In genomic region chr1:108327534-108328462, GRCh38 we compare ENCODE assay signal across 13 cellular contexts.
DNase-seq lines count a peak whose midpoint lies in the region; TF ChIP-seq lines count a peak whose summit lies in the region.
"Had no signal": no experiment of that assay in that cellular context is flagged by ENCODE, and none has a peak within 500 bp of the region (broad histone marks: within the 10 kb centered on the region; RNA-seq: fewer than 3 reads in every experiment).

No MANE protein-coding gene starts in this region.

- no peaks in the 10 kb centered on the region for H3K36me3 ChIP-seq in breast epithelium
- H3K36me3 ChIP-seq in NT2/D1 (ENCODE audit: insufficient read depth, insufficient read length, low read length): no peaks in the 10 kb centered on the region
- H3K36me3 ChIP-seq in vagina: no peaks in the 10 kb centered on the region
- H3K36me3 ChIP-seq: adrenal gland had no signal

- DNase-seq in MCF 10A (ENCODE audit: unreplicated experiment) (peak; percentile 20), breast epithelium (ENCODE audit: low spot score in 2 of 2) (no peak), NT2/D1 (ENCODE audit: low read depth, low spot score) (peak; percentile 18), epithelial cell of proximal tubule (ENCODE audit: low read depth) (no peak), vagina (ENCODE audit: extremely low spot score in 2 of 2) (no peak), activated gamma-delta T cell treated with Interleukin-2 at 50 U/mL for 16 hours (no peak)
- no peak for DNase-seq in activated T-helper 1 cell treated with anti-CD3 and anti-CD28 coated beads, Interleukin-12 subunit alpha, Interleukin-12 subunit beta, Interleukin-2, Interleukin-4 antibody, amounts not matched to agents 30 ng/mL and 10 ng/mL and 1 ng/mL, durations not matched to agents 14 hours and 24 hours and 36 hours (ENCODE audit: low spot score)
- DNase-seq in activated effector memory CD4-positive, alpha-beta T cell treated with anti-CD3 and anti-CD28 coated beads, Interleukin-2, amount 50 U/mL, for 16 hours: no peak
- DNase-seq: activated CD8-positive, alpha-beta memory T cell treated with anti-CD3 and anti-CD28 coated beads, Interleukin-2, amount 10 ng/mL, durations not matched to agents 7 days and 5 days; adrenal gland; dermis blood vessel endothelial cell; foreskin keratinocyte; NCI-H2107 had no signal

- CTCF ChIA-PET in MCF 10A (lab: Yijun Ruan, JAX): no interaction called here

- no peaks in the 10 kb centered on the region for H3K27me3 ChIP-seq in breast epithelium
- no peaks in the 10 kb centered on the region for H3K27me3 ChIP-seq in NT2/D1 (ENCODE audit: insufficient read depth, insufficient read length)
- H3K27me3 ChIP-seq in vagina: no peaks in the 10 kb centered on the region
- H3K27me3 ChIP-seq: adrenal gland, foreskin keratinocyte had no signal

- H3K9me3 Mint-ChIP-seq in MCF 10A (ENCODE audit: unreplicated experiment): peaks cover 7% of the 10 kb centered on the region
- no peaks in the 10 kb centered on the region for H3K9me3 Mint-ChIP-seq in activated T-helper 1 cell treated with anti-CD3 and anti-CD28 coated beads, Interleukin-12 subunit alpha, Interleukin-12 subunit beta, Interleukin-2, Interleukin-4 antibody, amounts not matched to agents 30 ng/mL and 10 ng/mL and 1 ng/mL, durations not matched to agents 14 hours and 24 hours and 36 hours

- H3K9me3 ChIP-seq in breast epithelium (peaks cover 0 to 6% of the 10 kb centered on the region in 2 donors), NT2/D1 (ENCODE audit: insufficient read depth, low read length) (no peaks in the 10 kb centered on the region), vagina (no peaks in the 10 kb centered on the region)
- H3K9me3 ChIP-seq: adrenal gland had no signal

- intact Hi-C loops in MCF 10A (cut with micrococcal nuclease) (no loop called here), breast epithelium (cut with DNase I; ENCODE audit: low total_unique reads) (no loop called here), vagina (cut with DNase I) (no loop called here)
- intact Hi-C loops in activated T-helper 1 cell treated with anti-CD3 and anti-CD28 coated beads, Interleukin-12 subunit alpha, Interleukin-12 subunit beta, Interleukin-2, Interleukin-4 antibody, amounts not matched to agents 30 ng/mL and 10 ng/mL and 1 ng/mL, durations not matched to agents 14 hours and 24 hours and 36 hours (cut with micrococcal nuclease): no loop called here

- H3K4me1 Mint-ChIP-seq in MCF 10A (ENCODE audit: insufficient read depth, unreplicated experiment): no peaks in the 10 kb centered on the region
- no peaks in the 10 kb centered on the region for H3K4me1 Mint-ChIP-seq in activated T-helper 1 cell treated with anti-CD3 and anti-CD28 coated beads, Interleukin-12 subunit alpha, Interleukin-12 subunit beta, Interleukin-2, Interleukin-4 antibody, amounts not matched to agents 30 ng/mL and 10 ng/mL and 1 ng/mL, durations not matched to agents 14 hours and 24 hours and 36 hours (ENCODE audit: low read depth)
- H3K4me1 Mint-ChIP-seq: activated CD8-positive, alpha-beta memory T cell treated with anti-CD3 and anti-CD28 coated beads, Interleukin-2, amount 10 ng/mL, durations not matched to agents 7 days and 5 days had no signal

- no peak overlapping the region for H3K27ac Mint-ChIP-seq in MCF 10A (ENCODE audit: low read depth, unreplicated experiment)
- no peak overlapping the region for H3K27ac Mint-ChIP-seq in activated T-helper 1 cell treated with anti-CD3 and anti-CD28 coated beads, Interleukin-12 subunit alpha, Interleukin-12 subunit beta, Interleukin-2, Interleukin-4 antibody, amounts not matched to agents 30 ng/mL and 10 ng/mL and 1 ng/mL, durations not matched to agents 14 hours and 24 hours and 36 hours
- H3K27ac Mint-ChIP-seq: activated CD8-positive, alpha-beta memory T cell treated with anti-CD3 and anti-CD28 coated beads, Interleukin-2, amount 10 ng/mL, durations not matched to agents 7 days and 5 days had no signal

- H3K9ac ChIP-seq in NT2/D1 (ENCODE audit: insufficient read length, low read depth): no peak overlapping the region

- BruUV-seq in MCF 10A (replicated peaks; lab: Mats Ljungman, UMichigan): no TSS peak

- no peak for TF ChIP-seq POLR2A in breast epithelium (IDR thresholded peaks at IDR 0.05)
- no peak for TF ChIP-seq POLR2A in vagina (IDR thresholded peaks at IDR 0.05)

- H3K4me3 Mint-ChIP-seq in MCF 10A (ENCODE audit: unreplicated experiment): no peak overlapping the region
- no peak overlapping the region for H3K4me3 Mint-ChIP-seq in activated T-helper 1 cell treated with anti-CD3 and anti-CD28 coated beads, Interleukin-12 subunit alpha, Interleukin-12 subunit beta, Interleukin-2, Interleukin-4 antibody, amounts not matched to agents 30 ng/mL and 10 ng/mL and 1 ng/mL, durations not matched to agents 14 hours and 24 hours and 36 hours
- H3K4me3 Mint-ChIP-seq: activated CD8-positive, alpha-beta memory T cell treated with anti-CD3 and anti-CD28 coated beads, Interleukin-2, amount 10 ng/mL, durations not matched to agents 7 days and 5 days had no signal

- POLR2A ChIA-PET in MCF 10A (lab: Yijun Ruan, JAX): no interaction called here

- H3K36me3 Mint-ChIP-seq in MCF 10A (ENCODE audit: insufficient read depth, unreplicated experiment): no peaks in the 10 kb centered on the region
- no peaks in the 10 kb centered on the region for H3K36me3 Mint-ChIP-seq in activated T-helper 1 cell treated with anti-CD3 and anti-CD28 coated beads, Interleukin-12 subunit alpha, Interleukin-12 subunit beta, Interleukin-2, Interleukin-4 antibody, amounts not matched to agents 30 ng/mL and 10 ng/mL and 1 ng/mL, durations not matched to agents 14 hours and 24 hours and 36 hours (ENCODE audit: low read depth)
- H3K36me3 Mint-ChIP-seq: activated CD8-positive, alpha-beta memory T cell treated with anti-CD3 and anti-CD28 coated beads, Interleukin-2, amount 10 ng/mL, durations not matched to agents 7 days and 5 days had no signal

- H3K27ac ChIP-seq in breast epithelium: no peak overlapping the region
- no peak overlapping the region for H3K27ac ChIP-seq in vagina
- H3K27ac ChIP-seq: adrenal gland, foreskin keratinocyte had no signal

- H3K27me3 Mint-ChIP-seq in MCF 10A (ENCODE audit: insufficient read depth, unreplicated experiment): peaks cover 44% of the 10 kb centered on the region
- peaks cover 6% of the 10 kb centered on the region for H3K27me3 Mint-ChIP-seq in activated T-helper 1 cell treated with anti-CD3 and anti-CD28 coated beads, Interleukin-12 subunit alpha, Interleukin-12 subunit beta, Interleukin-2, Interleukin-4 antibody, amounts not matched to agents 30 ng/mL and 10 ng/mL and 1 ng/mL, durations not matched to agents 14 hours and 24 hours and 36 hours (ENCODE audit: insufficient read depth)

- H3K4me1 ChIP-seq in breast epithelium: no peaks in the 10 kb centered on the region
- no peaks in the 10 kb centered on the region for H3K4me1 ChIP-seq in NT2/D1 (ENCODE audit: insufficient read depth, insufficient read length)
- H3K4me1 ChIP-seq in vagina: no peaks in the 10 kb centered on the region
- H3K4me1 ChIP-seq: adrenal gland, foreskin keratinocyte had no signal

- H3K4me3 ChIP-seq in breast epithelium: no peak overlapping the region
- H3K4me3 ChIP-seq in NT2/D1 (ENCODE audit: insufficient read length, low read depth): no peak overlapping the region
- H3K4me3 ChIP-seq in epithelial cell of proximal tubule (ENCODE audit: low read depth, low read length): no peak overlapping the region
- no peak overlapping the region for H3K4me3 ChIP-seq in vagina
- H3K4me3 ChIP-seq: adrenal gland had no signal

- TF ChIP-seq CTCF in MCF 10A (IDR thresholded peaks at IDR 0.05; ENCODE audit: unreplicated experiment) (peak; percentile 9), breast epithelium (IDR thresholded peaks at IDR 0.05) (no peak), epithelial cell of proximal tubule (conservative IDR thresholded peaks at IDR 0.05; ENCODE audit: low read depth, low read length) (peak; percentile 41), vagina (IDR thresholded peaks at IDR 0.05) (no peak)

Comparison
In these comparisons a context has a peak if more than half of its experiments do, and no peak if none do; other contexts are left out.
1. DNase-seq: peak in MCF 10A (single experiment) and NT2/D1 (single experiment); none in breast epithelium (0 of 2), epithelial cell of proximal tubule (single experiment), activated T-helper 1 cell treated with anti-CD3 and anti-CD28 coated beads, Interleukin-12 subunit alpha, Interleukin-12 subunit beta, Interleukin-2, Interleukin-4 antibody, amounts not matched to agents 30 ng/mL and 10 ng/mL and 1 ng/mL, durations not matched to agents 14 hours and 24 hours and 36 hours (single experiment), vagina (0 of 2), activated effector memory CD4-positive, alpha-beta T cell treated with anti-CD3 and anti-CD28 coated beads, Interleukin-2, amount 50 U/mL, for 16 hours (single experiment) and activated gamma-delta T cell treated with Interleukin-2 at 50 U/mL for 16 hours (single experiment).
2. CTCF ChIP-seq: peak in MCF 10A (single experiment) and epithelial cell of proximal tubule (single experiment); none in breast epithelium (0 of 3) and vagina (0 of 3).